ENCODE assay signal across 17 cellular contexts in the genomic region with DNA sequence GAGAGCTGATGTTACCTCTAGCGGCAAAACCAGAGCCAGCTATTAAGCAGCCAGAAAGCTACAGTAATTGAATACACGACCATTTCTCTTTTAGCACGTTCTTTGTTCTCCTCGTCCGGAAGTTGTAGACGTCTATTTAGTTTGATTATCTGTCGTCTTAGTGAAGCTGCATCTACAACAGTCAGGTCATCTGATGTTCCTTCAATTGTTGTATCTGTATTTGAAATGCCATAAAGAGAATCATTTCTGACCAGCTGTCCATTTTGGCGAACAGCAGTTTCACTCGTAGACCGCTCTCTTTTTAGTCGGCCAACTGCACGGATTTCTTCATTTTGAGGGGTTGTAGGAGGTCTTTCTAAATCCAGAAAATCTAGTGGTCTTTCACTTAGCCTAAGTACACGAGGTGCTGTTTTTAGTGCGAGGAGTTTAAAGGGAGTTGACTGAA. TPM values are rescaled to one million over a fixed set of nuclear protein-coding genes. Genes with fewer than 3 reads are reported as not detected.
DNase-seq lines count a peak whose midpoint lies in the region; ATAC-seq, FAIRE-seq and TF ChIP-seq lines count a peak whose summit lies in the region.
"Had no signal": no experiment of that assay in that cellular context is flagged by ENCODE, and none has a peak within 500 bp of the region (broad histone marks: within the 10 kb centered on the region; RNA-seq: fewer than 3 reads in every experiment).

No MANE protein-coding gene starts in this region.

- H3K79me2 ChIP-seq in H1 (ENCODE audit: control insufficient read depth in 1 of 2, insufficient read depth in 2 of 2, low read length in 2 of 2), result no peaks in the 10 kb centered on the region

- TF ChIP-seq POLR2A in H1 (IDR thresholded peaks at IDR 0.05; ENCODE audit: control extremely low read depth in 1 of 2, low read depth in 2 of 2, low read length in 2 of 2) (no peak), thyroid gland (IDR thresholded peaks at IDR 0.05) (no peak)

- H4K5ac ChIP-seq in H1 (ENCODE audit: insufficient read length, low read depth, low read length), result no peak overlapping the region

- H3K27me3 ChIP-seq in left ventricle myocardium inferior (ENCODE audit: low read depth) (peaks cover 10% of the 10 kb centered on the region), right atrium auricular region (no peaks in the 10 kb centered on the region), H1 (replicated peaks in 1 of 4; ENCODE audit: control insufficient read depth in 3 of 4, extremely low read depth in 1 of 4, insufficient read depth in 3 of 4, low read length in 3 of 4) (no peaks in the 10 kb centered on the region; a peak in 2 of 7 replicates), thyroid gland (peaks cover 5% of the 10 kb centered on the region)

- no peaks in the 10 kb centered on the region for H3K9me3 ChIP-seq in left ventricle myocardium inferior (replicated peaks)
- H3K9me3 ChIP-seq in right atrium auricular region, result no peaks in the 10 kb centered on the region
- H3K9me3 ChIP-seq in H1 (ENCODE audit: insufficient read depth in 2 of 2, low read depth in 1 of 2, low read length in 1 of 2), result no peaks in the 10 kb centered on the region
- H3K9me3 ChIP-seq in thyroid gland, result no peaks in the 10 kb centered on the region
- H3K9me3 ChIP-seq: Caco-2 had no signal

- peaks cover 15 to 47% of the 10 kb centered on the region in 2 donors for H3K27me3 Mint-ChIP-seq in stimulated activated naive B cell treated with anti-CD40 and anti-IgM and Interleukin-4, amounts not matched to agents 10 μg/mL and 1 μg/mL and 100 μg/mL, for 72 hours

- H3K27ac Mint-ChIP-seq in stimulated activated naive B cell treated with anti-CD40 and anti-IgM and Interleukin-4, amounts not matched to agents 10 μg/mL and 1 μg/mL and 100 μg/mL, for 72 hours, result no peak overlapping the region
- H3K27ac Mint-ChIP-seq: dendritic cell treated with granulocyte-macrophage colony-stimulating factor and Interleukin-4, amounts not matched to agents 40 ng/mL and 50 ng/mL, for 4 days; IgD-negative memory B cell; T-helper 1 cell treated with Interleukin-12 subunit alpha and Interleukin-12 subunit beta and Interleukin-4 antibody, amounts not matched to agents 30 μg/mL and 1 μg/mL, for 36 hours had no signal

- H3K56ac ChIP-seq in H1 (replicated peaks; ENCODE audit: insufficient read length, low read depth, low read length), result no peak overlapping the region

- H2AFZ ChIP-seq in H1 (ENCODE audit: low read length), result 0 out of 2 replicates have a peak overlapping the region, but pooled peaks have one; percentile 72

- no peak overlapping the region for H3K9ac ChIP-seq in H1 (replicated peaks in 1 of 4; ENCODE audit: extremely low read depth in 1 of 4, low read depth in 3 of 4, low read length in 3 of 4)

- H3K23me2 ChIP-seq in H1 (ENCODE audit: low read depth, low read length), result no peaks in the 10 kb centered on the region

- ATAC-seq in HG02610 (IDR thresholded peaks at IDR 0.05; ENCODE audit: unreplicated experiment), result no peak
- no peak for ATAC-seq in stimulated activated naive B cell treated with anti-CD40 and anti-IgM and Interleukin-4, amounts not matched to agents 10 μg/mL and 1 μg/mL and 100 μg/mL, for 72 hours (replicated peaks)

- H2AK5ac ChIP-seq in H1 (ENCODE audit: low read depth, low read length), result no peak overlapping the region

- no peak overlapping the region for H2BK20ac ChIP-seq in H1 (ENCODE audit: low read length)

- H4K91ac ChIP-seq in H1 (replicated peaks; ENCODE audit: insufficient read length, low read length), result no peak overlapping the region

- H3K4me1 Mint-ChIP-seq in stimulated activated naive B cell treated with anti-CD40 and anti-IgM and Interleukin-4, amounts not matched to agents 10 μg/mL and 1 μg/mL and 100 μg/mL, for 72 hours, result no peaks in the 10 kb centered on the region

- WGBS in H1 (ENCODE audit: extremely low coverage in 1 of 2, insufficient coverage in 1 of 2, insufficient read length in 1 of 2, insufficient replicate concordance in 2 of 2, low coverage in 1 of 2, low lambda C conversion rate in 2 of 2, missing lambda C conversion rate in 1 of 2), 2 experiments, result 90% methylated on average over 14 of the region's 14 CpGs; no CpG with 5 or more reads in 1 of the 2 experiments
- WGBS in thyroid gland, 2 donors, result 79 to 82% methylated on average over 14 of the region's 14 CpGs

- no peak overlapping the region for H3K14ac ChIP-seq in H1 (ENCODE audit: insufficient read length)

- no peak overlapping the region for H4K8ac ChIP-seq in H1 (ENCODE audit: extremely low read depth, insufficient read depth, low read length)

- TF ChIP-seq CTCF in left ventricle myocardium inferior (IDR thresholded peaks at IDR 0.05; ENCODE audit: borderline replicate concordance), result no peak
- TF ChIP-seq CTCF in right atrium auricular region (IDR thresholded peaks at IDR 0.05), result no peak
- no peak for TF ChIP-seq CTCF in H1 (IDR thresholded peaks at IDR 0.05; ENCODE audit: control extremely low read depth in 1 of 3, insufficient read depth in 1 of 3, low read depth in 1 of 3, low read length in 3 of 3)
- no peak for TF ChIP-seq CTCF in thyroid gland (IDR thresholded peaks at IDR 0.05)
- no peak for TF ChIP-seq CTCF in GM10248 (IDR thresholded peaks at IDR 0.05; ENCODE audit: control extremely low read depth, extremely low read depth, low read depth, missing control alignments)

- no peak overlapping the region for H2BK5ac ChIP-seq in H1 (ENCODE audit: low read depth, low read length)

- H3K4me3 ChIP-seq in left ventricle myocardium inferior (peak overlapping the region; percentile 38), right atrium auricular region (peak overlapping the region in 1 of 2 donors; percentile 28), H1 (ENCODE audit: extremely low read depth in 1 of 4, insufficient read depth in 2 of 4, low read depth in 3 of 4, low read length in 4 of 4) (no peak overlapping the region), thyroid gland (replicated peaks in 1 of 3) (no peak overlapping the region)

- no peak for FAIRE-seq in H1 (lab: Jason Lieb, UNC)
- FAIRE-seq: GM19239 had no signal

- H3K4me2 ChIP-seq in H1 (ENCODE audit: insufficient read depth in 1 of 2, low read depth in 2 of 2, low read length in 2 of 2), result no peak overlapping the region

- no peaks in the 10 kb centered on the region for H3K9me3 Mint-ChIP-seq in stimulated activated naive B cell treated with anti-CD40 and anti-IgM and Interleukin-4, amounts not matched to agents 10 μg/mL and 1 μg/mL and 100 μg/mL, for 72 hours
- H3K9me3 Mint-ChIP-seq: dendritic cell treated with granulocyte-macrophage colony-stimulating factor and Interleukin-4, amounts not matched to agents 40 ng/mL and 50 ng/mL, for 4 days; IgD-negative memory B cell; T-helper 1 cell treated with Interleukin-12 subunit alpha and Interleukin-12 subunit beta and Interleukin-4 antibody, amounts not matched to agents 30 μg/mL and 1 μg/mL, for 36 hours had no signal

- no peaks in the 10 kb centered on the region for H4K20me1 ChIP-seq in H1 (replicated peaks in 1 of 2; ENCODE audit: control insufficient read depth in 1 of 2, insufficient read depth in 2 of 2, low read length in 2 of 2)

- POLR2A ChIA-PET in H1 (lab: Charles Lee; ENCODE audit: partially characterized antibody), result no interaction called here
- POLR2A ChIA-PET in GM10248 (lab: Yijun Ruan, JAX), result no interaction called here

- H3K18ac ChIP-seq in H1 (ENCODE audit: extremely low read depth, low read length), result no peak overlapping the region

- intact Hi-C loops in left ventricle myocardium inferior (cut with micrococcal nuclease) (no loop called here), thyroid gland (cut with DNase I) (no loop called here)

- no peak overlapping the region for H3K23ac ChIP-seq in H1 (ENCODE audit: insufficient read length)

- no peaks in the 10 kb centered on the region for H3K36me3 Mint-ChIP-seq in stimulated activated naive B cell treated with anti-CD40 and anti-IgM and Interleukin-4, amounts not matched to agents 10 μg/mL and 1 μg/mL and 100 μg/mL, for 72 hours

- no peaks in the 10 kb centered on the region for H3K79me1 ChIP-seq in H1 (ENCODE audit: low read depth, low read length)

- no peak overlapping the region for H3K4me3 Mint-ChIP-seq in stimulated activated naive B cell treated with anti-CD40 and anti-IgM and Interleukin-4, amounts not matched to agents 10 μg/mL and 1 μg/mL and 100 μg/mL, for 72 hours
- H3K4me3 Mint-ChIP-seq: IgD-negative memory B cell; T-helper 1 cell treated with Interleukin-12 subunit alpha and Interleukin-12 subunit beta and Interleukin-4 antibody, amounts not matched to agents 30 μg/mL and 1 μg/mL, for 36 hours had no signal

- no peak overlapping the region for H2BK12ac ChIP-seq in H1 (ENCODE audit: low read depth, low read length)

- no peak overlapping the region for H3K4ac ChIP-seq in H1 (replicated peaks; ENCODE audit: insufficient read length, low read depth, low read length)

- no peak for TF ChIP-seq RAD21 in H1 (IDR thresholded peaks at IDR 0.05 in 1 of 2, conservative IDR thresholded peaks at IDR 0.05 in 1 of 2; ENCODE audit: low read depth in 2 of 2, low read length in 2 of 2)

- CTCF ChIA-PET in H1 (lab: Charles Lee; ENCODE audit: partially characterized antibody) (interaction anchor here (0.8 to 6.4 kb wide), 6 partner anchors 19 to 99 kb away, joined by 3 to 80 read pairs (median 4); partner anchors contain the start of gene SLC26A2), GM10248 (lab: Yijun Ruan, JAX) (no interaction called here)

- H3K36me3 ChIP-seq in left ventricle myocardium inferior (no peaks in the 10 kb centered on the region), right atrium auricular region (no peaks in the 10 kb centered on the region), H1 (ENCODE audit: control insufficient read depth in 2 of 4, insufficient read depth in 4 of 4, low read length in 3 of 4) (no peaks in the 10 kb centered on the region), thyroid gland (no peaks in the 10 kb centered on the region)

- no peak overlapping the region for H2BK120ac ChIP-seq in H1 (replicated peaks; ENCODE audit: low read depth, low read length)

- TF ChIP-seq EP300 in H1 (IDR thresholded peaks at IDR 0.05; ENCODE audit: borderline replicate concordance in 1 of 2, low read depth in 2 of 2, low read length in 2 of 2), result no peak

- H3K27ac ChIP-seq in left ventricle myocardium inferior (replicated peaks), result no peak overlapping the region
- H3K27ac ChIP-seq in right atrium auricular region, result no peak overlapping the region
- no peak overlapping the region for H3K27ac ChIP-seq in H1 (ENCODE audit: low read depth, low read length)
- H3K27ac ChIP-seq in thyroid gland, result no peak overlapping the region

- H3K4me1 ChIP-seq in left ventricle myocardium inferior, result no peaks in the 10 kb centered on the region
- peaks cover 0 to 7% of the 10 kb centered on the region in 2 donors for H3K4me1 ChIP-seq in right atrium auricular region
- peaks cover 0 to 3% (median 0%) of the 10 kb centered on the region in 4 experiments; a peak in 1 of 7 replicates for H3K4me1 ChIP-seq in H1 (replicated peaks in 1 of 4; ENCODE audit: control insufficient read depth in 3 of 4, insufficient read depth in 4 of 4, low read length in 3 of 4)
- peaks cover 0 to 3% of the 10 kb centered on the region in 2 donors for H3K4me1 ChIP-seq in thyroid gland
- H3K4me1 ChIP-seq: Caco-2 had no signal

- no peak for DNase-seq in left ventricle myocardium inferior
- no peak for DNase-seq in right atrium auricular region (ENCODE audit: low spot score)
- peak; percentile 68 for DNase-seq in NCI-H69 (lab: John Stamatoyannopoulos, UW)
- DNase-seq in H1 (ENCODE audit: low read depth in 1 of 2, low spot score in 2 of 2), result no peak
- DNase-seq in thyroid gland, result no peak
- no peak for DNase-seq in GM10248 (ENCODE audit: extremely low spot score)
- DNase-seq in stimulated activated naive B cell treated with anti-CD40 and anti-IgM and Interleukin-4, amounts not matched to agents 10 μg/mL and 1 μg/mL and 100 μg/mL, for 72 hours, result no peak
- DNase-seq: NCI-H1092; stimulated activated CD4-positive, alpha-beta T cell treated with anti-CD3 and anti-CD28 coated beads, Interleukin-4, amount 100 ng/mL, for 24 hours had no signal

- H2BK15ac ChIP-seq in H1 (ENCODE audit: low read length), result no peak overlapping the region

RNA-seq across cellular contexts. Expression of gene PDE6A, which starts 12.6 kb away (rescaled TPM):
- 0.22 TPM for total RNA-seq in left ventricle myocardium inferior
- total RNA-seq in right atrium auricular region, result under 1 TPM in 1 of 2 donors, not detected in 1; 0.08 TPM
- not detected in 2 replicates for total RNA-seq in H1 (2021; fragmentation: NEBNext Ultra II Directional; extraction: Animal tissue kit (Norgen Biotek cat#: 25700))
- polyA plus RNA-seq in H1 (2011; rRNA removed), result not detected in 2 replicates
- not detected for polyA plus RNA-seq in H1 (2011; cell fraction: cytosol; rRNA removed)
- not detected for polyA plus RNA-seq in H1 (2011; cell fraction: nucleus; rRNA removed)
- not detected in 4 replicates for polyA plus RNA-seq in H1 (2012, experiment 1 of 2)
- polyA plus RNA-seq in H1 (2012, experiment 2 of 2), result not detected
- 0.02 TPM for polyA plus RNA-seq in H1 (2013, experiment 1 of 2)
- polyA plus RNA-seq in H1 (2013, experiment 2 of 2), result not detected
- not detected in 2 replicates for polyA minus RNA-seq in H1 (2011; rRNA and poly(A)+ RNA removed)
- not detected for polyA minus RNA-seq in H1 (2011; cell fraction: cytosol; rRNA and poly(A)+ RNA removed)
- not detected for polyA minus RNA-seq in H1 (2011; cell fraction: nucleus; rRNA and poly(A)+ RNA removed)
- total RNA-seq in thyroid gland, result not detected
- total RNA-seq: epithelial cell of proximal tubule, ureter had no signal

RNA-seq across cellular contexts. Expression of gene SLC26A2, which starts 28.5 kb away (rescaled TPM):
- 4.1 TPM for total RNA-seq in left ventricle myocardium inferior
- total RNA-seq in right atrium auricular region, result 10 to 100 TPM in 1 of 2 donors, 1 to 10 TPM in 1; 7.2 to 12.0 TPM
- 10.9 and 11.4 TPM in 2 replicates for total RNA-seq in H1 (2021; fragmentation: NEBNext Ultra II Directional; extraction: Animal tissue kit (Norgen Biotek cat#: 25700))
- polyA plus RNA-seq in H1 (2011; rRNA removed), result 2.2 and 3.7 TPM in 2 replicates
- polyA plus RNA-seq in H1 (2011; cell fraction: cytosol; rRNA removed), result 3.4 TPM
- polyA plus RNA-seq in H1 (2011; cell fraction: nucleus; rRNA removed), result 2.7 TPM
- polyA plus RNA-seq in H1 (2012, experiment 1 of 2), result 3.0 to 6.3 TPM (median 4.2 TPM) in 4 replicates
- polyA plus RNA-seq in H1 (2012, experiment 2 of 2), result 0.38 TPM
- polyA plus RNA-seq in H1 (2013, experiment 1 of 2), result 11.1 TPM
- 12.4 TPM for polyA plus RNA-seq in H1 (2013, experiment 2 of 2)
- 24.4 and 34.0 TPM in 2 replicates for polyA minus RNA-seq in H1 (2011; rRNA and poly(A)+ RNA removed)
- 9.8 TPM for polyA minus RNA-seq in H1 (2011; cell fraction: cytosol; rRNA and poly(A)+ RNA removed)
- 11.9 TPM for polyA minus RNA-seq in H1 (2011; cell fraction: nucleus; rRNA and poly(A)+ RNA removed)
- total RNA-seq in thyroid gland, result 10 to 100 TPM; 10.1 to 13.6 (median 12.8) TPM
